10 cellular contexts compared by ENCODE assay signal in the genomic region with DNA sequence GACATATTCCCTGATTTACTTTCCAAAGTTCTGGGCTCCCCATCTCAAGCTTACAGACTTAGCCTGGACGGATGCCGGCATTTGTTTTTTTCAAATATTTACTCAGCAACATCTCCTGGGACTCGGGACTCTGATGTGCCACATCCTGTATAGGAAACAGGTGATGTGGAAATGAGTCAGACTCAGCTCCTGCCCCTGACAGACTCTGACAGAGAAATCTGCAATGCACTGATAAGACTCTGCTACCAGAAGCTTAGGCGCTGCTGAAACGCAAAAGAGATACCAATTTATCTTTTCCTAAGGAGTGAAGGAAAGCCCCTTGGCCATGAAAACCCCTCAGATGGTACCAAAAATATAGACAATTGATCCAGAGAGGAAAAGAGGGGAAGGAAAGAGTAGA. TPM values are rescaled to one million over a fixed set of nuclear protein-coding genes. Genes with fewer than 3 reads are reported as not detected.
DNase-seq lines count a peak whose midpoint lies in the region; ATAC-seq and TF ChIP-seq lines count a peak whose summit lies in the region.
"Had no signal": no experiment of that assay in that cellular context is flagged by ENCODE, and none has a peak within 500 bp of the region (broad histone marks: within the 10 kb centered on the region; RNA-seq: fewer than 3 reads in every experiment).

No MANE protein-coding gene starts in this region.

- 54 to 61% methylated on average over 5 of the region's 5 CpGs for WGBS in thyroid gland, 2 donors

- H3K4me3 ChIP-seq in NB4 (ENCODE audit: low read depth, low read length): no peak overlapping the region
- no peak overlapping the region for H3K4me3 ChIP-seq in thyroid gland (replicated peaks in 1 of 3)

- no peaks in the 10 kb centered on the region for H3K36me3 Mint-ChIP-seq in activated naive CD8-positive, alpha-beta T cell

- intact Hi-C loops in posterior vena cava (cut with DNase I) (no loop called here), thyroid gland (cut with DNase I) (no loop called here)

- peaks cover 15% of the 10 kb centered on the region for H3K27me3 Mint-ChIP-seq in activated naive CD8-positive, alpha-beta T cell

- ATAC-seq in GM18873 (IDR thresholded peaks at IDR 0.05; ENCODE audit: low FRiP score, unreplicated experiment): peak; percentile 40
- ATAC-seq: foreskin keratinocyte; naive thymus-derived CD4-positive, alpha-beta T cell had no signal

- no peaks in the 10 kb centered on the region for H3K9me3 Mint-ChIP-seq in activated naive CD8-positive, alpha-beta T cell (ENCODE audit: low read depth)

- H3K27ac Mint-ChIP-seq in activated naive CD8-positive, alpha-beta T cell: peak overlapping the region; percentile 3

- no peak overlapping the region for H3K27ac ChIP-seq in thyroid gland
- H3K27ac ChIP-seq: foreskin keratinocyte had no signal

- H3K36me3 ChIP-seq in thyroid gland: no peaks in the 10 kb centered on the region

- H3K4me1 Mint-ChIP-seq in activated naive CD8-positive, alpha-beta T cell (ENCODE audit: low read depth): peaks cover 51% of the 10 kb centered on the region

- H3K4me1 ChIP-seq in thyroid gland: no peaks in the 10 kb centered on the region
- H3K4me1 ChIP-seq: foreskin keratinocyte had no signal

- no peaks in the 10 kb centered on the region for H3K27me3 ChIP-seq in thyroid gland
- H3K27me3 ChIP-seq: foreskin keratinocyte had no signal

- no peak for TF ChIP-seq POLR2A in NB4 (IDR thresholded peaks at IDR 0.05; ENCODE audit: extremely low read depth, insufficient read length)
- no peak for TF ChIP-seq POLR2A in thyroid gland (IDR thresholded peaks at IDR 0.05)

- DNase-seq in DMS153 treated with DMSO at 0.1 percent for 48 hours (lab: John Stamatoyannopoulos, UW; ENCODE audit: unreplicated experiment): peak; percentile 87
- DNase-seq in NB4 (ENCODE audit: low read depth): peak; percentile 20
- no peak for DNase-seq in Ammon's horn (ENCODE audit: low spot score)
- no peak for DNase-seq in SKM-1 treated with dmso at 0.1 percent for 144 hours (lab: John Stamatoyannopoulos, UW; ENCODE audit: unreplicated experiment)
- no peak for DNase-seq in posterior vena cava (ENCODE audit: low spot score)
- no peak for DNase-seq in thyroid gland
- DNase-seq: foreskin keratinocyte had no signal

- peak overlapping the region; percentile 64 for H3K4me3 Mint-ChIP-seq in activated naive CD8-positive, alpha-beta T cell

- no peak for TF ChIP-seq CTCF in NB4 (IDR thresholded peaks at IDR 0.05; ENCODE audit: low read depth, low read length)
- TF ChIP-seq CTCF in thyroid gland (IDR thresholded peaks at IDR 0.05): no peak

- H3K9me3 ChIP-seq in thyroid gland: no peaks in the 10 kb centered on the region

RNA-seq across cellular contexts. Expression of gene LAIR2, which starts 16.2 kb away (rescaled TPM):
- not detected for total RNA-seq in posterior vena cava
- total RNA-seq in thyroid gland: not detected
- total RNA-seq: foreskin keratinocyte had no signal

RNA-seq across cellular contexts. Expression of gene CDC42EP5, which starts 45.7 kb away (rescaled TPM):
- 10 to 100 TPM; 24.8 to 25.7 TPM for total RNA-seq in posterior vena cava
- 10 to 100 TPM in 2 of 4 donors, 1 to 10 TPM in 2; 1.8 to 18.7 (median 12.1) TPM for total RNA-seq in thyroid gland
- total RNA-seq: naive thymus-derived CD4-positive, alpha-beta T cell had no signal

RNA-seq across cellular contexts. Expression of gene LILRA2, which starts 54.7 kb away (rescaled TPM):
- total RNA-seq in posterior vena cava: 1 to 10 TPM; 2.8 to 6.6 TPM
- total RNA-seq in thyroid gland: 1 to 10 TPM in 2 of 4 donors, under 1 TPM in 2; 0.24 to 1.4 (median 0.83) TPM
- total RNA-seq: foreskin keratinocyte had no signal

RNA-seq across cellular contexts. Expression of gene LENG9, which starts 55.3 kb away (rescaled TPM):
- total RNA-seq in posterior vena cava: 1 to 10 TPM; 4.2 to 5.1 TPM
- 1 to 10 TPM; 1.3 to 4.6 (median 3.2) TPM for total RNA-seq in thyroid gland

Comparison
In these comparisons a context has a peak if more than half of its experiments do, and no peak if none do; other contexts are left out.
1. DNase-seq: peak in DMS153 treated with DMSO at 0.1 percent for 48 hours (single experiment) and NB4 (single experiment); none in Ammon's horn (single experiment), SKM-1 treated with dmso at 0.1 percent for 144 hours (single experiment), posterior vena cava (single experiment) and thyroid gland (0 of 2).